2 cellular contexts compared by ENCODE assay signal in genomic region chr1:166836733-166837132, GRCh38.
TF ChIP-seq lines count a peak whose summit lies in the region.

No MANE protein-coding gene starts in this region.

TF ChIP-seq in IMR-90, 13 proteins besides CTCF, POLR2A, EP300 and RAD21:
- TF ChIP-seq BHLHE40 (IDR thresholded peaks at IDR 0.05; ENCODE audit: low read depth, low read length): no peak
- no peak for TF ChIP-seq FOS (IDR thresholded peaks at IDR 0.05; ENCODE audit: low read depth, low read length)
- TF ChIP-seq MAFK (IDR thresholded peaks at IDR 0.05; ENCODE audit: low read depth, low read length): no peak
- TF ChIP-seq MAZ (IDR thresholded peaks at IDR 0.05; ENCODE audit: borderline replicate concordance, low read depth, low read length): no peak
- TF ChIP-seq NFE2L2 (IDR thresholded peaks at IDR 0.05; ENCODE audit: low read depth, low read length): no peak
- TF ChIP-seq CEBPB (IDR thresholded peaks at IDR 0.05; ENCODE audit: low read depth, low read length): no peak
- TF ChIP-seq RFX5 (IDR thresholded peaks at IDR 0.05; ENCODE audit: low read depth, low read length): no peak

TF ChIP-seq in GM12891, 5 proteins besides CTCF, POLR2A, EP300 and RAD21:
- TF ChIP-seq POU2F2 (IDR thresholded peaks at IDR 0.05; ENCODE audit: low read depth, low read length): no peak
- TF ChIP-seq SPI1 (IDR thresholded peaks at IDR 0.05; ENCODE audit: low read depth, low read length): no peak
- TF ChIP-seq POLR2AphosphoS5 (IDR thresholded peaks at IDR 0.05; ENCODE audit: low read depth, low read length): no peak
- TF ChIP-seq PAX5 (IDR thresholded peaks at IDR 0.05; ENCODE audit: insufficient read depth, low read length, severe bottlenecking): no peak
- no peak for TF ChIP-seq TAF1 (IDR thresholded peaks at IDR 0.05; ENCODE audit: low read depth, low read length)
